15 cellular contexts compared by ENCODE assay signal in the genomic region with DNA sequence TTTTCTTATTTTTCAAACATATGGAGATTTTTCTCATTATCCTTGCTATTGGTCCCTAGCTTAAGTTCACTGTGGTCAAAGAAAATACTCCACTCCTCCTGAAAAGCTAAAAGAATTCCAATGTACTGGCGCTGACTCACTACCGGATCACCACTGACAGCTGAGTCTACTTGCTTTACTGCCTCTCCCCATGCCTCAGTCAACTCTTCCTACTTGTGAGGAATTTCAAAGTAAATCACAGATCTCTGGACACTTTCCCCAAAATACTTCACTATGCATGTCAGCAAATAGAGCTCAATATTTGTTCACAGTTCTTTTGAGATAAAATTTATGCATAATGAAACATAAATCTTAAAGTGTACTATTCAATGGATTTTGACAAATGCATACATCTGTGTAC. TPM values are rescaled to one million over a fixed set of nuclear protein-coding genes. Genes with fewer than 3 reads are reported as not detected.
DNase-seq lines count a peak whose midpoint lies in the region; ATAC-seq and TF ChIP-seq lines count a peak whose summit lies in the region.
"Had no signal": no experiment of that assay in that cellular context is flagged by ENCODE, and none has a peak within 500 bp of the region (broad histone marks: within the 10 kb centered on the region; RNA-seq: fewer than 3 reads in every experiment).

No MANE protein-coding gene starts in this region.

- H3K18ac ChIP-seq in IMR-90 (ENCODE audit: low read depth, low read length): no peak overlapping the region

- no peak overlapping the region for H2AK9ac ChIP-seq in IMR-90 (replicated peaks; ENCODE audit: low read depth, low read length, poor library complexity)

- no peak overlapping the region for H3K27ac ChIP-seq in IMR-90 (ENCODE audit: insufficient read depth, low read length)
- no peak overlapping the region for H3K27ac ChIP-seq in naive thymus-derived CD4-positive, alpha-beta T cell (ENCODE audit: low read depth, low read length)

- H3K4me3 ChIP-seq in AG09309 (ENCODE audit: control insufficient read depth, low read depth, low read length) (no peak overlapping the region), IMR-90 (ENCODE audit: insufficient read depth, low read depth, low read length) (no peak overlapping the region), cardiac fibroblast (replicated peaks in 1 of 2; ENCODE audit: low read depth in 2 of 2, low read length in 2 of 2) (no peak overlapping the region), kidney epithelial cell (ENCODE audit: low read depth, low read length) (no peak overlapping the region)
- H3K4me3 ChIP-seq in naive thymus-derived CD4-positive, alpha-beta T cell (ENCODE audit: low read length): no peak overlapping the region

- POLR2A ChIA-PET in IMR-90 (lab: Charles Lee; ENCODE audit: unreplicated experiment): no interaction called here
- POLR2A ChIA-PET in naive thymus-derived CD4-positive, alpha-beta T cell (lab: Charles Lee): no interaction called here
- POLR2A ChIA-PET in GM10248 (lab: Yijun Ruan, JAX): no interaction called here
- POLR2A ChIA-PET in activated CD8-positive, alpha-beta T cell treated with anti-CD3 and anti-CD28 coated beads, Interleukin-2, amount 10 ng/mL, durations not matched to agents 7 days and 5 days (lab: Charles Lee): no interaction called here

- CTCF ChIA-PET in IMR-90 (lab: Yijun Ruan, JAX) (interaction anchor here (0.6 to 1.8 kb wide), 3 partner anchors 9 to 106 kb away, joined by 3 to 12 read pairs (median 5); a partner anchor contains a TSS), GM10248 (lab: Yijun Ruan, JAX) (interaction anchor here (1.0 to 3.6 kb wide), 6 partner anchors 10 to 92 kb away, joined by 3 to 25 read pairs (median 4); a partner anchor contains a TSS)
- CTCF ChIA-PET in naive thymus-derived CD4-positive, alpha-beta T cell (lab: Charles Lee): interaction anchor here (1.2 kb wide), 2 partner anchors 8 to 93 kb away, joined by 3 read pairs; a partner anchor contains a TSS
- CTCF ChIA-PET in activated CD8-positive, alpha-beta T cell treated with anti-CD3 and anti-CD28 coated beads, Interleukin-2, amount 10 ng/mL, durations not matched to agents 7 days and 5 days (lab: Charles Lee): interaction anchor here (1.3 to 2.5 kb wide), 5 partner anchors 9 to 93 kb away, joined by 3 to 23 read pairs (median 5); a partner anchor contains a TSS

- H3K14ac ChIP-seq in IMR-90 (replicated peaks; ENCODE audit: low read depth, low read length): no peak overlapping the region

- no peak overlapping the region for H2BK15ac ChIP-seq in IMR-90 (ENCODE audit: low read depth, low read length)

- no peak overlapping the region for H3K27ac Mint-ChIP-seq in naive thymus-derived CD4-positive, alpha-beta T cell
- H3K27ac Mint-ChIP-seq in activated CD8-positive, alpha-beta T cell treated with anti-CD3 and anti-CD28 coated beads, Interleukin-2, amount 10 ng/mL, durations not matched to agents 7 days and 5 days: no peak overlapping the region
- H3K27ac Mint-ChIP-seq: activated CD4-positive, alpha-beta T cell treated with anti-CD3 and anti-CD28 coated beads, Interleukin-2, amount 10 ng/mL, durations not matched to agents 24 days and 14 days; CD4-positive, alpha-beta memory T cell; stimulated activated memory B cell treated with anti-CD40 and anti-IgM and Interleukin-4, amounts not matched to agents 10 μg/mL and 1 μg/mL and 100 μg/mL, for 72 hours had no signal

- H3K9me3 Mint-ChIP-seq in naive thymus-derived CD4-positive, alpha-beta T cell: no peaks in the 10 kb centered on the region
- no peaks in the 10 kb centered on the region for H3K9me3 Mint-ChIP-seq in activated CD8-positive, alpha-beta T cell treated with anti-CD3 and anti-CD28 coated beads, Interleukin-2, amount 10 ng/mL, durations not matched to agents 7 days and 5 days (ENCODE audit: insufficient read depth)
- H3K9me3 Mint-ChIP-seq: activated CD4-positive, alpha-beta T cell treated with anti-CD3 and anti-CD28 coated beads, Interleukin-2, amount 10 ng/mL, durations not matched to agents 24 days and 14 days; CD4-positive, alpha-beta memory T cell; central memory CD8-positive, alpha-beta T cell; stimulated activated memory B cell treated with anti-CD40 and anti-IgM and Interleukin-4, amounts not matched to agents 10 μg/mL and 1 μg/mL and 100 μg/mL, for 72 hours had no signal

- TF ChIP-seq CTCF in AG09309 (IDR thresholded peaks at IDR 0.05; ENCODE audit: control insufficient read depth, insufficient read depth, low read depth, low read length, missing control alignments) (no peak), IMR-90 (conservative IDR thresholded peaks at IDR 0.05; ENCODE audit: low read depth, low read length) (no peak), cardiac fibroblast (IDR thresholded peaks at IDR 0.05; ENCODE audit: low read depth, low read length) (no peak), kidney epithelial cell (IDR thresholded peaks at IDR 0.05; ENCODE audit: insufficient read depth, low read length, poor library complexity, severe bottlenecking) (no peak), GM10248 (IDR thresholded peaks at IDR 0.05; ENCODE audit: control extremely low read depth, extremely low read depth, low read depth, missing control alignments) (no peak)

- no peak overlapping the region for H4K91ac ChIP-seq in IMR-90 (ENCODE audit: insufficient read depth, low read depth, low read length)

- H3K27me3 ChIP-seq in IMR-90 (ENCODE audit: control insufficient read depth, insufficient read depth, low read length) (no peaks in the 10 kb centered on the region), kidney epithelial cell (ENCODE audit: control insufficient read depth, insufficient read depth, low read length) (no peaks in the 10 kb centered on the region)
- no peaks in the 10 kb centered on the region for H3K27me3 ChIP-seq in naive thymus-derived CD4-positive, alpha-beta T cell (ENCODE audit: control insufficient read depth in 2 of 2, insufficient read depth in 2 of 2, low read length in 2 of 2)

- H2AFZ ChIP-seq in IMR-90 (replicated peaks; ENCODE audit: low read length, poor library complexity): no peak overlapping the region

- dilution Hi-C loops in IMR-90 (cut with HindIII; ENCODE audit: low sequenced_read_pairs, unreplicated experiment): no loop called here

- no peaks in the 10 kb centered on the region; the same call in 1 of the 2 replicates for H4K20me1 ChIP-seq in IMR-90 (ENCODE audit: insufficient read depth, low read length)

- H3K23ac ChIP-seq in IMR-90 (ENCODE audit: low read depth, low read length): no peak overlapping the region

- no peak for TF ChIP-seq POLR2A in IMR-90 (IDR thresholded peaks at IDR 0.05; ENCODE audit: low read depth, low read length)

- no peak overlapping the region for H4K8ac ChIP-seq in IMR-90 (ENCODE audit: low read depth in 2 of 2, low read length in 2 of 2)

- H3K36me3 ChIP-seq in IMR-90 (ENCODE audit: control insufficient read depth, insufficient read depth, low read length) (peaks cover 4% of the 10 kb centered on the region), kidney epithelial cell (ENCODE audit: control insufficient read depth, insufficient read depth, low read length) (no peaks in the 10 kb centered on the region)
- H3K36me3 ChIP-seq in naive thymus-derived CD4-positive, alpha-beta T cell (ENCODE audit: control insufficient read depth in 2 of 3, insufficient read depth in 3 of 3, low read length in 3 of 3): no peaks in the 10 kb centered on the region

- peak overlapping the region; percentile 54 for H2BK5ac ChIP-seq in IMR-90 (ENCODE audit: low read depth, low read length, poor library complexity, severe bottlenecking)

- DNase-seq in AG09309 (ENCODE audit: low read depth) (peak; percentile 80), IMR-90 (peak; percentile 94), cardiac fibroblast (ENCODE audit: low read depth in 2 of 2) (peak; percentile 85), kidney epithelial cell (ENCODE audit: low read depth) (peak; percentile 52), GM10248 (ENCODE audit: extremely low spot score) (no peak), DMS79 treated with DMSO at 0.1 percent for 48 hours (lab: John Stamatoyannopoulos, UW) (no peak)
- no peak for DNase-seq in naive thymus-derived CD4-positive, alpha-beta T cell
- DNase-seq in activated CD8-positive, alpha-beta T cell treated with anti-CD3 and anti-CD28 coated beads, Interleukin-2, amount 10 ng/mL, durations not matched to agents 7 days and 5 days: no peak
- DNase-seq: activated CD4-positive, alpha-beta T cell treated with anti-CD3 and anti-CD28 coated beads, Interleukin-2, amount 10 ng/mL, durations not matched to agents 24 days and 14 days; CD4-positive, alpha-beta memory T cell; NCI-H1417 treated with DMSO at 0.1 percent for 48 hours; NCI-H774; nucleus accumbens had no signal

- ATAC-seq in IMR-90 (ENCODE audit: low read depth): peak; percentile 98
- ATAC-seq in naive thymus-derived CD4-positive, alpha-beta T cell: no peak
- ATAC-seq in activated CD8-positive, alpha-beta T cell treated with anti-CD3 and anti-CD28 coated beads, Interleukin-2, amount 10 ng/mL, durations not matched to agents 7 days and 5 days: no peak
- ATAC-seq: stimulated activated memory B cell treated with anti-CD40 and anti-IgM and Interleukin-4, amounts not matched to agents 10 μg/mL and 1 μg/mL and 100 μg/mL, for 72 hours had no signal

- no peak overlapping the region for H4K5ac ChIP-seq in IMR-90 (ENCODE audit: low read depth, low read length)

- H2BK120ac ChIP-seq in IMR-90 (ENCODE audit: low read depth, low read length): no peak overlapping the region

- H3K36me3 Mint-ChIP-seq in naive thymus-derived CD4-positive, alpha-beta T cell: no peaks in the 10 kb centered on the region
- H3K36me3 Mint-ChIP-seq in activated CD8-positive, alpha-beta T cell treated with anti-CD3 and anti-CD28 coated beads, Interleukin-2, amount 10 ng/mL, durations not matched to agents 7 days and 5 days (ENCODE audit: low read depth): no peaks in the 10 kb centered on the region
- H3K36me3 Mint-ChIP-seq: CD4-positive, alpha-beta memory T cell; stimulated activated memory B cell treated with anti-CD40 and anti-IgM and Interleukin-4, amounts not matched to agents 10 μg/mL and 1 μg/mL and 100 μg/mL, for 72 hours had no signal

- H3K4ac ChIP-seq in IMR-90 (ENCODE audit: low read depth, low read length): no peak overlapping the region

- H3K4me3 Mint-ChIP-seq in naive thymus-derived CD4-positive, alpha-beta T cell: no peak overlapping the region
- no peak overlapping the region for H3K4me3 Mint-ChIP-seq in activated CD8-positive, alpha-beta T cell treated with anti-CD3 and anti-CD28 coated beads, Interleukin-2, amount 10 ng/mL, durations not matched to agents 7 days and 5 days
- H3K4me3 Mint-ChIP-seq: activated CD4-positive, alpha-beta T cell treated with anti-CD3 and anti-CD28 coated beads, Interleukin-2, amount 10 ng/mL, durations not matched to agents 24 days and 14 days; CD4-positive, alpha-beta memory T cell; central memory CD8-positive, alpha-beta T cell; stimulated activated memory B cell treated with anti-CD40 and anti-IgM and Interleukin-4, amounts not matched to agents 10 μg/mL and 1 μg/mL and 100 μg/mL, for 72 hours had no signal

- H2BK20ac ChIP-seq in IMR-90 (ENCODE audit: low read depth, low read length): no peak overlapping the region

- no peaks in the 10 kb centered on the region for H3K9me3 ChIP-seq in IMR-90 (ENCODE audit: control insufficient read depth, insufficient read depth, low read length)
- H3K9me3 ChIP-seq in naive thymus-derived CD4-positive, alpha-beta T cell (ENCODE audit: control insufficient read depth in 2 of 3, low read length in 3 of 3): no peaks in the 10 kb centered on the region

- H3K4me1 ChIP-seq in IMR-90 (ENCODE audit: control insufficient read depth, insufficient read depth, low read length): no peaks in the 10 kb centered on the region
- no peaks in the 10 kb centered on the region for H3K4me1 ChIP-seq in naive thymus-derived CD4-positive, alpha-beta T cell (ENCODE audit: control insufficient read depth in 2 of 2, insufficient read depth in 2 of 2, low read length in 2 of 2)

- no peak overlapping the region for H3K9ac ChIP-seq in IMR-90 (ENCODE audit: low read depth, low read length)

- peaks cover 4% of the 10 kb centered on the region; the same call in 1 of the 2 replicates for H3K9me1 ChIP-seq in IMR-90 (ENCODE audit: insufficient read depth, low read length)

- H3K27me3 Mint-ChIP-seq in naive thymus-derived CD4-positive, alpha-beta T cell: peaks cover 2 to 34% (median 18%) of the 10 kb centered on the region in 5 donors
- H3K27me3 Mint-ChIP-seq in activated CD8-positive, alpha-beta T cell treated with anti-CD3 and anti-CD28 coated beads, Interleukin-2, amount 10 ng/mL, durations not matched to agents 7 days and 5 days (ENCODE audit: low read depth): peaks cover 17% of the 10 kb centered on the region

- WGBS in IMR-90 (ENCODE audit: extremely low coverage in 2 of 2, insufficient read length in 1 of 2), 2 experiments: no CpG with 5 or more reads among the region's 2 CpGs

- in situ Hi-C loops in IMR-90 (cut with MboI; ENCODE audit: low sequenced_read_pairs): no loop called here

- no peaks in the 10 kb centered on the region for H3K79me1 ChIP-seq in IMR-90 (ENCODE audit: low read depth in 1 of 2, low read length in 2 of 2)

- peaks cover 0 to 1% (median 0%) of the 10 kb centered on the region in 7 donors for H3K4me1 Mint-ChIP-seq in naive thymus-derived CD4-positive, alpha-beta T cell
- H3K4me1 Mint-ChIP-seq in activated CD8-positive, alpha-beta T cell treated with anti-CD3 and anti-CD28 coated beads, Interleukin-2, amount 10 ng/mL, durations not matched to agents 7 days and 5 days (ENCODE audit: low read depth): no peaks in the 10 kb centered on the region
- H3K4me1 Mint-ChIP-seq: activated CD4-positive, alpha-beta T cell treated with anti-CD3 and anti-CD28 coated beads, Interleukin-2, amount 10 ng/mL, durations not matched to agents 24 days and 14 days; CD4-positive, alpha-beta memory T cell; central memory CD8-positive, alpha-beta T cell; stimulated activated memory B cell treated with anti-CD40 and anti-IgM and Interleukin-4, amounts not matched to agents 10 μg/mL and 1 μg/mL and 100 μg/mL, for 72 hours had no signal

- BruUV-seq in IMR-90 (replicated peaks; lab: Mats Ljungman, UMichigan): no TSS peak

- intact Hi-C loops in IMR-90 (cut with micrococcal nuclease): no loop called here
- intact Hi-C loops in naive thymus-derived CD4-positive, alpha-beta T cell (cut with micrococcal nuclease): no loop called here

- TF ChIP-seq RAD21 in IMR-90 (IDR thresholded peaks at IDR 0.05; ENCODE audit: low read length): no peak

- H3K4me2 ChIP-seq in IMR-90 (ENCODE audit: low read depth, low read length): no peak overlapping the region

- no peak overlapping the region for H2AK5ac ChIP-seq in IMR-90 (ENCODE audit: low read depth, low read length)

- H3K56ac ChIP-seq in IMR-90 (ENCODE audit: extremely low read depth, insufficient read depth, low read length): no peak overlapping the region

RNA-seq across cellular contexts. Expression of a gene that starts 8.4 kb away (rescaled TPM):
- total RNA-seq in IMR-90 (2012; rRNA removed): 23.3 and 42.5 TPM in 2 replicates
- polyA plus RNA-seq in IMR-90 (2012; rRNA removed): 43.8 and 54.9 TPM in 2 replicates
- polyA plus RNA-seq in IMR-90 (2012; cell fraction: cytosol; rRNA removed): 53.7 and 71.4 TPM in 2 replicates
- polyA plus RNA-seq in IMR-90 (2012; cell fraction: nucleus; rRNA removed; ENCODE audit: low replicate concordance): 30.7 and 46.9 TPM in 2 replicates
- 16.8 and 19.0 TPM in 2 replicates for total RNA-seq in kidney epithelial cell
- 1 to 10 TPM in 4 of 5 experiments, under 1 TPM in 1; 0.58 to 5.0 (median 2.4) TPM for total RNA-seq in naive thymus-derived CD4-positive, alpha-beta T cell
- polyA plus RNA-seq in naive thymus-derived CD4-positive, alpha-beta T cell: under 1 TPM in 1 of 2 donors, not detected in 1; 0.58 TPM
- 1 to 10 TPM; 1.1 TPM for total RNA-seq in activated CD8-positive, alpha-beta T cell treated with anti-CD3 and anti-CD28 coated beads, Interleukin-2, amount 10 ng/mL, durations not matched to agents 7 days and 5 days

RNA-seq across cellular contexts. Expression of a gene that starts 24.2 kb away (rescaled TPM):
- total RNA-seq in IMR-90 (2012; rRNA removed) (6.4 and 9.7 TPM in 2 replicates), kidney epithelial cell (23.6 and 30.8 TPM in 2 replicates)
- polyA plus RNA-seq in IMR-90 (2012; rRNA removed): 20.7 and 25.4 TPM in 2 replicates
- 31.6 and 31.9 TPM in 2 replicates for polyA plus RNA-seq in IMR-90 (2012; cell fraction: cytosol; rRNA removed)
- polyA plus RNA-seq in IMR-90 (2012; cell fraction: nucleus; rRNA removed; ENCODE audit: low replicate concordance): 48.2 and 94.1 TPM in 2 replicates
- 10 to 100 TPM; 18.7 to 50.5 (median 28.2) TPM for total RNA-seq in naive thymus-derived CD4-positive, alpha-beta T cell
- 10 to 100 TPM in 1 of 2 donors, 1 to 10 TPM in 1; 4.3 to 12.9 TPM for polyA plus RNA-seq in naive thymus-derived CD4-positive, alpha-beta T cell
- 10 to 100 TPM; 31.5 to 33.5 TPM for total RNA-seq in activated CD8-positive, alpha-beta T cell treated with anti-CD3 and anti-CD28 coated beads, Interleukin-2, amount 10 ng/mL, durations not matched to agents 7 days and 5 days

RNA-seq across cellular contexts. Expression of a gene that starts 32.9 kb away (rescaled TPM):
- total RNA-seq in IMR-90 (2012; rRNA removed) (5.0 and 7.0 TPM in 2 replicates), kidney epithelial cell (0.68 and 1.3 TPM in 2 replicates)
- 69.5 and 71.6 TPM in 2 replicates for polyA plus RNA-seq in IMR-90 (2012; rRNA removed)
- polyA plus RNA-seq in IMR-90 (2012; cell fraction: cytosol; rRNA removed): 64.0 and 103 TPM in 2 replicates
- 30.2 and 36.0 TPM in 2 replicates for polyA plus RNA-seq in IMR-90 (2012; cell fraction: nucleus; rRNA removed; ENCODE audit: low replicate concordance)
- total RNA-seq in naive thymus-derived CD4-positive, alpha-beta T cell: not detected
- polyA plus RNA-seq in naive thymus-derived CD4-positive, alpha-beta T cell: not detected
- not detected for total RNA-seq in activated CD8-positive, alpha-beta T cell treated with anti-CD3 and anti-CD28 coated beads, Interleukin-2, amount 10 ng/mL, durations not matched to agents 7 days and 5 days
- total RNA-seq: activated CD4-positive, alpha-beta T cell treated with anti-CD3 and anti-CD28 coated beads, Interleukin-2, amount 10 ng/mL, durations not matched to agents 24 days and 14 days; CD4-positive, alpha-beta memory T cell had no signal
- polyA plus RNA-seq: CD4-positive, alpha-beta memory T cell had no signal

RNA-seq across cellular contexts. Expression of a gene that starts 56.9 kb away (rescaled TPM):
- total RNA-seq in IMR-90 (2012; rRNA removed): 1.7 and 2.5 TPM in 2 replicates
- 5.5 and 5.7 TPM in 2 replicates for polyA plus RNA-seq in IMR-90 (2012; rRNA removed)
- 2.2 and 2.8 TPM in 2 replicates for polyA plus RNA-seq in IMR-90 (2012; cell fraction: cytosol; rRNA removed)
- polyA plus RNA-seq in IMR-90 (2012; cell fraction: nucleus; rRNA removed; ENCODE audit: low replicate concordance): 32.3 and 51.9 TPM in 2 replicates
- total RNA-seq in kidney epithelial cell: 0.08 TPM in 1 of 2 replicates, not detected in the other
- 1 to 10 TPM in 3 of 5 experiments, under 1 TPM in 2; 0.54 to 2.3 (median 1.5) TPM for total RNA-seq in naive thymus-derived CD4-positive, alpha-beta T cell
- polyA plus RNA-seq in naive thymus-derived CD4-positive, alpha-beta T cell: under 1 TPM in 1 of 2 donors, not detected in 1; 0.15 TPM
- under 1 TPM in 1 of 2 experiments, not detected in 1; 0.34 TPM for total RNA-seq in activated CD8-positive, alpha-beta T cell treated with anti-CD3 and anti-CD28 coated beads, Interleukin-2, amount 10 ng/mL, durations not matched to agents 7 days and 5 days

Comparison
In these comparisons a context has a peak if more than half of its experiments do, and no peak if none do; other contexts are left out.
1. DNase-seq: peak in AG09309 (single experiment), IMR-90 (single experiment), cardiac fibroblast (2 of 2) and kidney epithelial cell (single experiment); none in naive thymus-derived CD4-positive, alpha-beta T cell (0 of 9), GM10248 (single experiment), activated CD8-positive, alpha-beta T cell treated with anti-CD3 and anti-CD28 coated beads, Interleukin-2, amount 10 ng/mL, durations not matched to agents 7 days and 5 days (single experiment) and DMS79 treated with DMSO at 0.1 percent for 48 hours (single experiment).